21 cellular contexts compared by ENCODE assay signal in genomic region chr9:88544245-88544644, GRCh38. TPM values are rescaled to one million over a fixed set of nuclear protein-coding genes. Genes with fewer than 3 reads are reported as not detected.
DNase-seq lines count a peak whose midpoint lies in the region; ATAC-seq and TF ChIP-seq lines count a peak whose summit lies in the region.
"Had no signal": no experiment of that assay in that cellular context is flagged by ENCODE, and none has a peak within 500 bp of the region (broad histone marks: within the 10 kb centered on the region; RNA-seq: fewer than 3 reads in every experiment).

No MANE protein-coding gene starts in this region.

- no peaks in the 10 kb centered on the region for H3K27me3 Mint-ChIP-seq in MCF 10A (ENCODE audit: insufficient read depth, unreplicated experiment)

- no peaks in the 10 kb centered on the region for H3K79me2 ChIP-seq in mammary epithelial cell (ENCODE audit: insufficient read depth, low read length)
- H3K79me2 ChIP-seq: hepatocyte had no signal

- CTCF ChIA-PET in MCF 10A (lab: Yijun Ruan, JAX): interaction anchor here (0.6 to 0.8 kb wide), 4 partner anchors 15 to 460 kb away, joined by 3 read pairs; no protein-coding TSS in a partner anchor
- CTCF ChIA-PET in mammary epithelial cell (lab: Charles Lee; ENCODE audit: low non-redundant PET): interaction anchor here (0.7 kb wide), 1 partner anchor 27 kb away, joined by 4 read pairs; no protein-coding TSS in a partner anchor

- in situ Hi-C loops in mammary epithelial cell (cut with MboI; ENCODE audit: low sequenced_read_pairs in 2 of 2): no loop called here

- no peaks in the 10 kb centered on the region for H3K9me3 Mint-ChIP-seq in MCF 10A (ENCODE audit: unreplicated experiment)

- no peaks in the 10 kb centered on the region for H3K36me3 Mint-ChIP-seq in MCF 10A (ENCODE audit: insufficient read depth, unreplicated experiment)

- TF ChIP-seq POLR2A in stomach (IDR thresholded peaks at IDR 0.05): no peak

- no peak overlapping the region for H3K4me3 Mint-ChIP-seq in MCF 10A (ENCODE audit: unreplicated experiment)

- H3K36me3 ChIP-seq in mammary epithelial cell (ENCODE audit: insufficient read depth, low read length): no peaks in the 10 kb centered on the region
- no peaks in the 10 kb centered on the region for H3K36me3 ChIP-seq in stomach

- dilution Hi-C loops in mammary epithelial cell (cut with HindIII; ENCODE audit: low sequenced_read_pairs): no loop called here

- no peak for ATAC-seq in stimulated activated naive CD8-positive, alpha-beta T cell treated with anti-CD3 and anti-CD28 coated beads, Interleukin-15, Interleukin-2, amounts not matched to agents 100 U/mL and 50 U/mL, for 24 hours
- ATAC-seq: PC-3 had no signal

- BruUV-seq in MCF 10A (replicated peaks; lab: Mats Ljungman, UMichigan) (no TSS peak), mammary epithelial cell (replicated peaks; lab: Mats Ljungman, UMichigan) (no TSS peak)

- H3K27me3 ChIP-seq in mammary epithelial cell (ENCODE audit: insufficient read depth, low read length) (no peaks in the 10 kb centered on the region), stomach (no peaks in the 10 kb centered on the region)
- H3K27me3 ChIP-seq: hepatocyte, testis had no signal

- peaks cover 7% of the 10 kb centered on the region for H3K4me1 Mint-ChIP-seq in MCF 10A (ENCODE audit: insufficient read depth, unreplicated experiment)

- no peak overlapping the region for H3K27ac Mint-ChIP-seq in MCF 10A (ENCODE audit: low read depth, unreplicated experiment)

- H3K4me1 ChIP-seq in mammary epithelial cell (ENCODE audit: insufficient read depth, low read length): no peaks in the 10 kb centered on the region
- H3K4me1 ChIP-seq in stomach: no peaks in the 10 kb centered on the region
- H3K4me1 ChIP-seq: testis had no signal

- no peak overlapping the region for H3K4me3 ChIP-seq in mammary epithelial cell (replicated peaks in 1 of 3; ENCODE audit: insufficient read depth in 1 of 3, low read depth in 2 of 3, low read length in 3 of 3)
- no peak overlapping the region for H3K4me3 ChIP-seq in stomach
- H3K4me3 ChIP-seq: hepatocyte, testis had no signal

- no peak overlapping the region for H3K27ac ChIP-seq in mammary epithelial cell (ENCODE audit: insufficient read depth, low read depth, low read length)
- no peak overlapping the region for H3K27ac ChIP-seq in stomach
- H3K27ac ChIP-seq: hepatocyte, testis had no signal

- no peaks in the 10 kb centered on the region for H4K20me1 ChIP-seq in mammary epithelial cell (ENCODE audit: insufficient read depth, low read length)

- no peak overlapping the region for H3K9ac ChIP-seq in mammary epithelial cell (ENCODE audit: insufficient read depth, low read length)

- POLR2A ChIA-PET in MCF 10A (lab: Yijun Ruan, JAX): interaction anchor here (0.6 to 1.1 kb wide), 3 partner anchors 9 to 106 kb away, joined by 3 read pairs; partner anchors contain the start of gene NXNL2

- peak; percentile 91 for DNase-seq in MCF 10A (ENCODE audit: unreplicated experiment)
- no peak for DNase-seq in mammary epithelial cell
- DNase-seq in NOMO-1 treated with dmso at 0.1 percent for 144 hours (lab: John Stamatoyannopoulos, UW; ENCODE audit: unreplicated experiment): peak; percentile 7
- DNase-seq in dermis blood vessel endothelial cell: peak; percentile 70
- peak; percentile 29 for DNase-seq in stomach
- DNase-seq in stimulated activated naive CD8-positive, alpha-beta T cell treated with anti-CD3 and anti-CD28 coated beads, Interleukin-15, Interleukin-2, amounts not matched to agents 100 U/mL and 50 U/mL, for 24 hours: no peak
- no peak for DNase-seq in NCI-H1105 (lab: John Stamatoyannopoulos, UW)
- no peak for DNase-seq in ecto neural progenitor cell (ENCODE audit: low spot score)
- DNase-seq: activated CD4-positive, alpha-beta T cell treated with anti-CD3 and anti-CD28 coated beads, Interleukin-2, amount 50 U/mL, for 1 hour; activated CD8-positive, alpha-beta memory T cell treated with anti-CD3 and anti-CD28 coated beads, Interleukin-2, amount 50 U/mL, for 48 hours; activated gamma-delta T cell treated with Interleukin-2 at 50 U/mL for 16 hours; amniotic stem cell; C1 segment of cervical spinal cord; midbrain; MM.1S; NCI-H2029 treated with DMSO at 0.1 percent for 48 hours; NCI-H510A; PC-3; stimulated activated CD4-positive, alpha-beta T cell treated with anti-CD3 and anti-CD28 coated beads, Interleukin-12 subunit alpha, Interleukin-12 subunit beta, amount 100 ng/mL, for 4 hours; testis had no signal

- H3K4me2 ChIP-seq in mammary epithelial cell (ENCODE audit: insufficient read depth, low read depth, low read length): no peak overlapping the region
- H3K4me2 ChIP-seq: hepatocyte had no signal

- intact Hi-C loops in MCF 10A (cut with micrococcal nuclease): no loop called here
- intact Hi-C loops in mammary epithelial cell (cut with micrococcal nuclease): no loop called here
- intact Hi-C loops in stomach (cut with DNase I; ENCODE audit: low total_unique reads): no loop called here

- H2AFZ ChIP-seq in mammary epithelial cell (ENCODE audit: low read depth, low read length): no peak overlapping the region
- H2AFZ ChIP-seq: hepatocyte had no signal

- no peaks in the 10 kb centered on the region for H3K9me3 ChIP-seq in mammary epithelial cell (replicated peaks; ENCODE audit: insufficient read depth, low read length)
- peaks cover 0 to 4% (median 0%) of the 10 kb centered on the region in 4 donors for H3K9me3 ChIP-seq in stomach
- H3K9me3 ChIP-seq: testis had no signal

- WGBS in mammary epithelial cell (ENCODE audit: low coverage, missing lambda C conversion rate): 49% methylated on average over 11 of the region's 11 CpGs
- 31 to 47% (median 42%) methylated on average over 11 of the region's 11 CpGs for WGBS in stomach, 5 donors

- TF ChIP-seq CTCF in MCF 10A (IDR thresholded peaks at IDR 0.05; ENCODE audit: unreplicated experiment) (no peak), mammary epithelial cell (conservative IDR thresholded peaks at IDR 0.05 in 1 of 2, IDR thresholded peaks at IDR 0.05 in 1 of 2; ENCODE audit: extremely low read depth in 1 of 2, insufficient read depth in 1 of 2, low read depth in 1 of 2, low read length in 2 of 2) (no peak), stomach (IDR thresholded peaks at IDR 0.05) (no peak)

- no peak for TF ChIP-seq EP300 in stomach (IDR thresholded peaks at IDR 0.05)

RNA-seq across cellular contexts. Expression of gene NXNL2, which starts 9.3 kb away (rescaled TPM):
- total RNA-seq in MCF 10A (2022) (0.49 and 0.66 TPM in 2 replicates), mammary epithelial cell (1 to 10 TPM in 1 of 2 donors, under 1 TPM in 1; 0.31 to 1.0 TPM), dermis blood vessel endothelial cell (0.28 TPM in 1 of 2 replicates, not detected in the other), stomach (not detected)
- polyA plus RNA-seq in mammary epithelial cell (0.18 TPM), stomach (1 to 10 TPM in 1 of 3 donors, under 1 TPM in 1, not detected in 1; 0.43 to 1.1 TPM)
- not detected for polyA minus RNA-seq in mammary epithelial cell

Comparison
In these comparisons a context has a peak if more than half of its experiments do, and no peak if none do; other contexts are left out.
1. DNase-seq: peak in MCF 10A (single experiment), NOMO-1 treated with dmso at 0.1 percent for 144 hours (single experiment), dermis blood vessel endothelial cell (single experiment) and stomach (single experiment); none in mammary epithelial cell (single experiment), stimulated activated naive CD8-positive, alpha-beta T cell treated with anti-CD3 and anti-CD28 coated beads, Interleukin-15, Interleukin-2, amounts not matched to agents 100 U/mL and 50 U/mL, for 24 hours (single experiment), NCI-H1105 (single experiment) and ecto neural progenitor cell (single experiment).